8 cellular contexts compared by ENCODE assay signal in the genomic region with DNA sequence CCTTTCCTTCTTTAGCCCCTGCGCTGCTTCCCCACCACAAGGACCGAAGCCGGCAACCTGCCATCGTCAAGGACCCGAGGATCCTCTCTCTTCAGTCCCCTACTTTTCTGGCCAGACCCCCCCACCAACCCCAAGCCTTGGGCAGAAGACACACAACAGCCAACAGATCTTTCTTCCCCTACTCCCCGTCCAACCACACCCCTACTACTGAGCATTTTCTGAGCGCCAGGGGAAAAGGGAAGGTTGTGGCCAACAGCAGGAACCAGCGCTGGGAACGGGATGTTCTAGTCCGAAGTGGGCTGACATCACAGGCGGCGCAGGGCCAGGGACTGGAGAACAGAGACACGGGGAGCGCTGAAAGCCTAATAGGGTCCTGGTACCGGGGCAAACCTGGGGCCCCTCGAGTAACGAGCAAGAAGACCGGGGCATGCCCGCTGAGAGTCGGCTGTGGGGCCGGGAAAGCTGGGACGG. TPM values are rescaled to one million over a fixed set of nuclear protein-coding genes. Genes with fewer than 3 reads are reported as not detected.
DNase-seq lines count a peak whose midpoint lies in the region; ATAC-seq and TF ChIP-seq lines count a peak whose summit lies in the region.

No MANE protein-coding gene starts in this region.

- H3K4me3 Mint-ChIP-seq in activated naive CD4-positive, alpha-beta T cell treated with anti-CD3 and anti-CD28 coated beads for 36 hours, result peak overlapping the region; percentile 84

- H3K4me3 ChIP-seq in SJSA1 (peak overlapping the region; percentile 53), lung (peak overlapping the region; percentile 77), testis (peak overlapping the region; percentile 73 to 99)
- peak overlapping the region; percentile 54 for H3K4me3 ChIP-seq in effector memory CD4-positive, alpha-beta T cell (ENCODE audit: insufficient read depth, low read depth, low read length, poor library complexity, severe bottlenecking)

- 1 to 2% methylated on average over 22 of the region's 22 CpGs for WGBS in lung, 2 donors
- 0 to 3% methylated on average over 22 of the region's 22 CpGs for WGBS in testis, 2 donors

- peaks cover 43% of the 10 kb centered on the region for H3K4me1 Mint-ChIP-seq in activated naive CD4-positive, alpha-beta T cell treated with anti-CD3 and anti-CD28 coated beads for 36 hours (ENCODE audit: low read depth)

- peaks cover 45% of the 10 kb centered on the region for H3K36me3 ChIP-seq in SJSA1
- peaks cover 39% of the 10 kb centered on the region for H3K36me3 ChIP-seq in effector memory CD4-positive, alpha-beta T cell (ENCODE audit: control insufficient read depth, insufficient read depth, low read length)
- peaks cover 23 to 39% of the 10 kb centered on the region in 2 donors for H3K36me3 ChIP-seq in lung (ENCODE audit: control insufficient read depth in 2 of 2, insufficient read depth in 2 of 2, low read length in 2 of 2)
- H3K36me3 ChIP-seq in testis (ENCODE audit: low read depth, missing control alignments), result no peaks in the 10 kb centered on the region

- H3K4me1 ChIP-seq in SJSA1 (replicated peaks) (peaks cover 56% of the 10 kb centered on the region), lung (ENCODE audit: control insufficient read depth in 2 of 2, insufficient read depth in 2 of 2, low read length in 2 of 2) (peaks cover 5 to 19% of the 10 kb centered on the region in 2 donors), testis (peaks cover 37% of the 10 kb centered on the region)
- H3K4me1 ChIP-seq in effector memory CD4-positive, alpha-beta T cell (ENCODE audit: control insufficient read depth, insufficient read depth, low read length, poor library complexity, severe bottlenecking), result peaks cover 56% of the 10 kb centered on the region

- no peaks in the 10 kb centered on the region for H3K9me3 Mint-ChIP-seq in activated naive CD4-positive, alpha-beta T cell treated with anti-CD3 and anti-CD28 coated beads for 36 hours
- no peaks in the 10 kb centered on the region for H3K9me3 Mint-ChIP-seq in activated naive CD4-positive, alpha-beta T cell treated with anti-CD3 and anti-CD28 coated beads, Interleukin-2, amount 50 U/mL, for 72 hours

- H3K27ac ChIP-seq in SJSA1, result peak overlapping the region; percentile 61
- H3K27ac ChIP-seq in effector memory CD4-positive, alpha-beta T cell (ENCODE audit: insufficient read depth, low read length, poor library complexity, severe bottlenecking), result peak overlapping the region; percentile 100
- peak overlapping the region; percentile 98 to 99 for H3K27ac ChIP-seq in lung (ENCODE audit: low read depth in 1 of 2, low read length in 1 of 2)
- H3K27ac ChIP-seq in testis, result peak overlapping the region; percentile 99 to 100

- TF ChIP-seq POLR2A in testis (IDR thresholded peaks at IDR 0.05), result peak; percentile 24

- H3K36me3 Mint-ChIP-seq in activated naive CD4-positive, alpha-beta T cell treated with anti-CD3 and anti-CD28 coated beads for 36 hours (ENCODE audit: low read depth), result peaks cover 10% of the 10 kb centered on the region
- H3K36me3 Mint-ChIP-seq in activated naive CD4-positive, alpha-beta T cell treated with anti-CD3 and anti-CD28 coated beads, Interleukin-2, amount 50 U/mL, for 72 hours, result peaks cover 9 to 12% of the 10 kb centered on the region in 2 donors

- DNase-seq in activated naive CD4-positive, alpha-beta T cell treated with anti-CD3 and anti-CD28 coated beads for 36 hours, result peak; percentile 50
- DNase-seq in activated naive CD4-positive, alpha-beta T cell treated with anti-CD3 and anti-CD28 coated beads, Interleukin-2, amount 50 U/mL, for 72 hours (ENCODE audit: low spot score in 2 of 2), result no peak
- DNase-seq in SJSA1 (ENCODE audit: low read depth in 1 of 2, low spot score in 2 of 2) (peak in 1 of 2 experiments; percentile 61), lung (ENCODE audit: low spot score) (peak; percentile 89), testis (peak; percentile 91), NCI-H187 treated with DMSO at 0.1 percent for 48 hours (lab: John Stamatoyannopoulos, UW) (no peak), SK-N-DZ (ENCODE audit: low spot score) (no peak)
- DNase-seq in effector memory CD4-positive, alpha-beta T cell, result peak in 1 of 3 donors; percentile 42

- no peaks in the 10 kb centered on the region for H3K27me3 Mint-ChIP-seq in activated naive CD4-positive, alpha-beta T cell treated with anti-CD3 and anti-CD28 coated beads for 36 hours (ENCODE audit: low read depth)

- H3K9me3 ChIP-seq in SJSA1 (replicated peaks) (no peaks in the 10 kb centered on the region), lung (ENCODE audit: control insufficient read depth in 2 of 2, insufficient read depth in 1 of 2, low read length in 1 of 2) (no peaks in the 10 kb centered on the region), testis (no peaks in the 10 kb centered on the region)
- H3K9me3 ChIP-seq in effector memory CD4-positive, alpha-beta T cell (ENCODE audit: control insufficient read depth, low read length), result no peaks in the 10 kb centered on the region

- H3K27me3 ChIP-seq in SJSA1 (replicated peaks), result no peaks in the 10 kb centered on the region
- H3K27me3 ChIP-seq in effector memory CD4-positive, alpha-beta T cell (replicated peaks; ENCODE audit: control insufficient read depth, insufficient read depth, low read length, poor library complexity, severe bottlenecking), result no peaks in the 10 kb centered on the region
- H3K27me3 ChIP-seq in lung (ENCODE audit: control insufficient read depth, insufficient read depth), result no peaks in the 10 kb centered on the region
- H3K27me3 ChIP-seq in testis, result no peaks in the 10 kb centered on the region

- peak overlapping the region; percentile 84 for H3K27ac Mint-ChIP-seq in activated naive CD4-positive, alpha-beta T cell treated with anti-CD3 and anti-CD28 coated beads for 36 hours
- peak overlapping the region in 1 of 2 donors; percentile 73 for H3K27ac Mint-ChIP-seq in activated naive CD4-positive, alpha-beta T cell treated with anti-CD3 and anti-CD28 coated beads, Interleukin-2, amount 50 U/mL, for 72 hours

- CTCF ChIA-PET in activated naive CD4-positive, alpha-beta T cell treated with anti-CD3 and anti-CD28 coated beads for 36 hours (lab: Charles Lee), result interaction anchor here (1.8 kb wide), 1 partner anchor 94 kb away, joined by 7 read pairs; no protein-coding TSS in a partner anchor

- TF ChIP-seq CTCF in lung (IDR thresholded peaks at IDR 0.05; ENCODE audit: control extremely low read depth, extremely low read depth), result no peak
- TF ChIP-seq CTCF in testis (IDR thresholded peaks at IDR 0.05), result no peak

- ATAC-seq in activated naive CD4-positive, alpha-beta T cell treated with anti-CD3 and anti-CD28 coated beads, Interleukin-2, amount 50 U/mL, for 72 hours, result no peak
- peak; percentile 3 for ATAC-seq in lung (ENCODE audit: insufficient read depth, low FRiP score)

- intact Hi-C loops in activated naive CD4-positive, alpha-beta T cell treated with anti-CD3 and anti-CD28 coated beads for 36 hours (cut with micrococcal nuclease), result loop anchor here (1.0 to 10.0 kb wide), 5 partner anchors 12 to 667 kb away; partner anchors contain the start of genes FXR2, POLR2A, RANGRF and SLC35G6
- intact Hi-C loops in testis (cut with DNase I; ENCODE audit: low total_unique reads), result loop anchor here (5.0 kb wide), 1 partner anchor 309 kb away; no protein-coding TSS in a partner anchor

RNA-seq across cellular contexts. Expression of gene PER1, which starts 0.5 kb away (rescaled TPM):
- total RNA-seq in activated naive CD4-positive, alpha-beta T cell treated with anti-CD3 and anti-CD28 coated beads for 36 hours, result 10 to 100 TPM; 62.2 to 73.3 TPM
- 100 to 1,000 TPM in 1 of 2 donors, 10 to 100 TPM in 1; 80.9 to 294 TPM for total RNA-seq in activated naive CD4-positive, alpha-beta T cell treated with anti-CD3 and anti-CD28 coated beads, Interleukin-2, amount 50 U/mL, for 72 hours
- 1.0 and 8.3 TPM in 2 replicates for total RNA-seq in SJSA1 (2014; rRNA removed; shearing (Covaris generic))
- total RNA-seq in lung, result 100 to 1,000 TPM; 132 to 238 TPM
- 100 to 1,000 TPM in 1 of 2 donors, 10 to 100 TPM in 1; 93.5 to 126 TPM for polyA plus RNA-seq in lung
- total RNA-seq in testis, result 100 to 1,000 TPM in 1 of 2 donors, 10 to 100 TPM in 1; 96.0 to 119 TPM
- polyA plus RNA-seq in testis (ENCODE audit: insufficient read depth, low read depth, low replicate concordance), result 55.1 TPM
- polyA plus RNA-seq in SK-N-DZ (2014; cell fraction: cytosol; rRNA removed), result 8.1 and 24.4 TPM in 2 replicates
- 10.2 and 34.8 TPM in 2 replicates for polyA plus RNA-seq in SK-N-DZ (2014; cell fraction: nucleus; rRNA removed)

RNA-seq across cellular contexts. Expression of gene VAMP2, which starts 11.1 kb away (rescaled TPM):
- total RNA-seq in activated naive CD4-positive, alpha-beta T cell treated with anti-CD3 and anti-CD28 coated beads for 36 hours, result 10 to 100 TPM; 33.3 to 35.8 TPM
- total RNA-seq in activated naive CD4-positive, alpha-beta T cell treated with anti-CD3 and anti-CD28 coated beads, Interleukin-2, amount 50 U/mL, for 72 hours, result 10 to 100 TPM; 43.6 to 85.6 TPM
- 2.9 and 9.7 TPM in 2 replicates for total RNA-seq in SJSA1 (2014; rRNA removed; shearing (Covaris generic))
- total RNA-seq in lung (10 to 100 TPM; 33.9 to 76.2 TPM), testis (10 to 100 TPM; 66.3 to 76.5 TPM)
- polyA plus RNA-seq in lung (10 to 100 TPM; 45.4 to 46.2 TPM), testis (ENCODE audit: insufficient read depth, low read depth, low replicate concordance) (116 TPM)
- polyA plus RNA-seq in SK-N-DZ (2014; cell fraction: cytosol; rRNA removed), result 20.2 and 21.1 TPM in 2 replicates
- polyA plus RNA-seq in SK-N-DZ (2014; cell fraction: nucleus; rRNA removed), result 33.0 and 65.8 TPM in 2 replicates

RNA-seq across cellular contexts. Expression of gene TMEM107, which starts 24.5 kb away (rescaled TPM):
- 10 to 100 TPM; 27.6 to 31.5 TPM for total RNA-seq in activated naive CD4-positive, alpha-beta T cell treated with anti-CD3 and anti-CD28 coated beads for 36 hours
- total RNA-seq in activated naive CD4-positive, alpha-beta T cell treated with anti-CD3 and anti-CD28 coated beads, Interleukin-2, amount 50 U/mL, for 72 hours, result 10 to 100 TPM; 32.7 to 48.9 TPM
- 11.5 and 15.9 TPM in 2 replicates for total RNA-seq in SJSA1 (2014; rRNA removed; shearing (Covaris generic))
- 10 to 100 TPM; 24.4 to 33.1 TPM for total RNA-seq in lung
- polyA plus RNA-seq in lung, result 10 to 100 TPM; 13.2 to 19.0 TPM
- 10 to 100 TPM; 17.2 to 23.2 TPM for total RNA-seq in testis
- polyA plus RNA-seq in testis (ENCODE audit: insufficient read depth, low read depth, low replicate concordance), result 31.8 TPM
- 32.7 and 35.3 TPM in 2 replicates for polyA plus RNA-seq in SK-N-DZ (2014; cell fraction: cytosol; rRNA removed)
- polyA plus RNA-seq in SK-N-DZ (2014; cell fraction: nucleus; rRNA removed), result 42.2 and 44.9 TPM in 2 replicates

RNA-seq across cellular contexts. Expression of gene HES7, which starts 27.8 kb away (rescaled TPM):
- total RNA-seq in activated naive CD4-positive, alpha-beta T cell treated with anti-CD3 and anti-CD28 coated beads for 36 hours, result 1 to 10 TPM; 2.4 to 2.9 TPM
- total RNA-seq in activated naive CD4-positive, alpha-beta T cell treated with anti-CD3 and anti-CD28 coated beads, Interleukin-2, amount 50 U/mL, for 72 hours, result 10 to 100 TPM in 1 of 2 donors, 1 to 10 TPM in 1; 7.5 to 10.7 TPM
- not detected in 2 replicates for total RNA-seq in SJSA1 (2014; rRNA removed; shearing (Covaris generic))
- under 1 TPM in 1 of 2 donors, not detected in 1; 0.55 TPM for total RNA-seq in lung
- polyA plus RNA-seq in lung, result under 1 TPM; 0.22 to 0.28 TPM
- total RNA-seq in testis, result under 1 TPM in 1 of 2 donors, not detected in 1; 0.31 TPM
- polyA plus RNA-seq in testis (ENCODE audit: insufficient read depth, low read depth, low replicate concordance), result 0.25 TPM
- polyA plus RNA-seq in SK-N-DZ (2014; cell fraction: cytosol; rRNA removed), result 2.8 and 5.1 TPM in 2 replicates
- polyA plus RNA-seq in SK-N-DZ (2014; cell fraction: nucleus; rRNA removed), result 3.8 and 5.2 TPM in 2 replicates

RNA-seq across cellular contexts. Expression of gene ALOXE3, which starts 33.4 kb away (rescaled TPM):
- total RNA-seq in activated naive CD4-positive, alpha-beta T cell treated with anti-CD3 and anti-CD28 coated beads for 36 hours, result not detected
- under 1 TPM in 1 of 2 donors, not detected in 1; 0.23 TPM for total RNA-seq in activated naive CD4-positive, alpha-beta T cell treated with anti-CD3 and anti-CD28 coated beads, Interleukin-2, amount 50 U/mL, for 72 hours
- total RNA-seq in SJSA1 (2014; rRNA removed; shearing (Covaris generic)), result not detected in 2 replicates
- total RNA-seq in lung (under 1 TPM in 1 of 2 donors, not detected in 1; 0.12 TPM), testis (1 to 10 TPM; 2.2 to 4.3 TPM)
- polyA plus RNA-seq in lung (under 1 TPM; 0.28 to 0.68 TPM), testis (ENCODE audit: insufficient read depth, low read depth, low replicate concordance) (2.7 TPM)
- polyA plus RNA-seq in SK-N-DZ (2014; cell fraction: cytosol; rRNA removed), result not detected in 2 replicates
- not detected in 2 replicates for polyA plus RNA-seq in SK-N-DZ (2014; cell fraction: nucleus; rRNA removed)

Comparison
In these comparisons a context has a peak if more than half of its experiments do, and no peak if none do; other contexts are left out.
1. DNase-seq: peak in activated naive CD4-positive, alpha-beta T cell treated with anti-CD3 and anti-CD28 coated beads for 36 hours (single experiment), lung (single experiment) and testis (single experiment); none in activated naive CD4-positive, alpha-beta T cell treated with anti-CD3 and anti-CD28 coated beads, Interleukin-2, amount 50 U/mL, for 72 hours (0 of 2), NCI-H187 treated with DMSO at 0.1 percent for 48 hours (single experiment) and SK-N-DZ (single experiment).
2. Peak in every context shown above with its lines, with median percentiles within 50 percentile points of each other: H3K27ac ChIP-seq and H3K4me3 ChIP-seq.